ENCODE assay signal across 1 cellular context in genomic region chr14:104252256-104253215, GRCh38.
TF ChIP-seq lines count a peak whose summit lies in the region.

No MANE protein-coding gene starts in this region.

TF ChIP-seq in Ishikawa, 13 proteins besides CTCF, POLR2A, EP300 and RAD21 (continued from another document):
- no peak for TF ChIP-seq TEAD4 (IDR thresholded peaks at IDR 0.05)
- no peak for TF ChIP-seq TAF1 (IDR thresholded peaks at IDR 0.05; ENCODE audit: low read depth)
- no peak for TF ChIP-seq FOXM1 (IDR thresholded peaks at IDR 0.05; ENCODE audit: borderline replicate concordance, low read depth)
- TF ChIP-seq MAX (IDR thresholded peaks at IDR 0.05) = no peak
- no peak for TF ChIP-seq USF1 (IDR thresholded peaks at IDR 0.05)
- TF ChIP-seq YY1 (IDR thresholded peaks at IDR 0.05; ENCODE audit: low read depth) = no peak
- TF ChIP-seq ZBTB7A (IDR thresholded peaks at IDR 0.05; ENCODE audit: low read depth) = no peak
- no peak for TF ChIP-seq TCF12 (IDR thresholded peaks at IDR 0.05; ENCODE audit: low read depth)
